9 cellular contexts compared by ENCODE assay signal in the genomic region with DNA sequence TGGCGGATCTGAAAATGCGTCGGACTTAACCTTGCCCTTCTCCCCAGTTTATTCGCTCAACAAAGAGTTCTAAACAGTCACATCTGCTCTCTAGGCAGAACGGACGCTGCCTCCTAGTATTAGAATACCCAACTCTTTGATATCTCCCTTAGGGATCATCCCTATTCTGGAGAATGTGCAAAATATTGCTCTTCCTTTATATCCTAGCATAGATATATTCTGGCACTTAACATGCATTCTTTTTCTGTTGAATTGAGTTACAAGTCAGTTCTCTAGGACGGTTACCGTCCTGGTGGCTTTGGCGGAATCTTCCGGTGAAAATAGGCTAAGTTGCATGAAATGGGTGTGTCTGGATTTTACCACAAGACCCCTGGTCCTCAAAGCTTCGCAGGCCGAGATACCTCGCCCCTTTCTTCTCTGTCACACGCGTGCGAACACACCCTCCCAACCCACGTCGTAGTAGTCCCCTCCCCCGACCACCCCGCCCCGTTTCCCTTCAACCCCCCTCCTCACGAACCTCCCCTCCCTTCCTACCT. TPM values are rescaled to one million over a fixed set of nuclear protein-coding genes. Genes with fewer than 3 reads are reported as not detected.
DNase-seq lines count a peak whose midpoint lies in the region; ATAC-seq and TF ChIP-seq lines count a peak whose summit lies in the region.
"Had no signal": no experiment of that assay in that cellular context is flagged by ENCODE, and none has a peak within 500 bp of the region (broad histone marks: within the 10 kb centered on the region; RNA-seq: fewer than 3 reads in every experiment).

No MANE protein-coding gene starts in this region.

- DNase-seq in DMS53 treated with DMSO at 0.1 percent for 48 hours (lab: John Stamatoyannopoulos, UW; ENCODE audit: unreplicated experiment) (peak; percentile 52), NCI-H2227 treated with DMSO at 0.1 percent for 48 hours (lab: John Stamatoyannopoulos, UW) (peak; percentile 71), epithelial cell of esophagus (ENCODE audit: low read depth) (no peak), prostate gland (ENCODE audit: low spot score) (no peak), kidney tubule cell (ENCODE audit: low spot score) (no peak)
- DNase-seq in natural killer cell treated with Interleukin-12 subunit alpha and Interleukin-12 subunit beta and Interleukin-15 and Interleukin-18, amount 100 ng/mL, for 72 hours (ENCODE audit: low spot score) = no peak
- DNase-seq: activated CD8-positive, alpha-beta memory T cell treated with anti-CD3 and anti-CD28 coated beads, Interleukin-2, amount 50 U/mL, for 4 hours had no signal

- intact Hi-C loops in prostate gland (cut with DNase I) = no loop called here

- TF ChIP-seq POLR2A in prostate gland (IDR thresholded peaks at IDR 0.05) = no peak

- peak overlapping the region in 1 of 2 donors; percentile 11 for H3K27ac ChIP-seq in prostate gland

- no peaks in the 10 kb centered on the region for H3K4me1 ChIP-seq in prostate gland (replicated peaks)

- ATAC-seq in HG02588 (IDR thresholded peaks at IDR 0.05; ENCODE audit: unreplicated experiment) (no peak), GM18498 (IDR thresholded peaks at IDR 0.05; ENCODE audit: unreplicated experiment) (no peak)
- ATAC-seq in natural killer cell treated with Interleukin-12 subunit alpha and Interleukin-12 subunit beta and Interleukin-15 and Interleukin-18, amount 100 ng/mL, for 72 hours = no peak

- H3K4me3 ChIP-seq in epithelial cell of esophagus (ENCODE audit: low read length) (peak overlapping the region; percentile 26), prostate gland (peak overlapping the region; percentile 32 to 42)

- no peaks in the 10 kb centered on the region for H3K27me3 ChIP-seq in prostate gland (replicated peaks; ENCODE audit: insufficient read depth)

- H3K4me1 Mint-ChIP-seq in natural killer cell treated with Interleukin-12 subunit alpha and Interleukin-12 subunit beta and Interleukin-15 and Interleukin-18, amount 100 ng/mL, for 72 hours (ENCODE audit: low read depth in 2 of 2) = peaks cover 4 to 6% of the 10 kb centered on the region in 2 donors

- H3K36me3 ChIP-seq in prostate gland = no peaks in the 10 kb centered on the region

- H3K27ac Mint-ChIP-seq in natural killer cell treated with Interleukin-12 subunit alpha and Interleukin-12 subunit beta and Interleukin-15 and Interleukin-18, amount 100 ng/mL, for 72 hours = no peak overlapping the region

- H3K9me3 Mint-ChIP-seq in natural killer cell treated with Interleukin-12 subunit alpha and Interleukin-12 subunit beta and Interleukin-15 and Interleukin-18, amount 100 ng/mL, for 72 hours = no peaks in the 10 kb centered on the region

- H3K27me3 Mint-ChIP-seq in natural killer cell treated with Interleukin-12 subunit alpha and Interleukin-12 subunit beta and Interleukin-15 and Interleukin-18, amount 100 ng/mL, for 72 hours = peaks cover 22 to 33% of the 10 kb centered on the region in 2 donors

- no peak overlapping the region for H3K4me3 Mint-ChIP-seq in natural killer cell treated with Interleukin-12 subunit alpha and Interleukin-12 subunit beta and Interleukin-15 and Interleukin-18, amount 100 ng/mL, for 72 hours

- no peak for TF ChIP-seq CTCF in epithelial cell of esophagus (IDR thresholded peaks at IDR 0.05; ENCODE audit: insufficient read depth, low read depth, low read length, missing control alignments)
- TF ChIP-seq CTCF in prostate gland (IDR thresholded peaks at IDR 0.05) = no peak

- H3K9me3 ChIP-seq in prostate gland = no peaks in the 10 kb centered on the region

- no peaks in the 10 kb centered on the region for H3K36me3 Mint-ChIP-seq in natural killer cell treated with Interleukin-12 subunit alpha and Interleukin-12 subunit beta and Interleukin-15 and Interleukin-18, amount 100 ng/mL, for 72 hours

- 9% methylated on average over 22 of the region's 22 CpGs for WGBS in prostate gland

RNA-seq across cellular contexts. Expression of a gene that starts 0.5 kb away (rescaled TPM):
- 1 to 10 TPM; 1.4 to 3.5 TPM for total RNA-seq in prostate gland
- 1 to 10 TPM; 1.6 to 10.0 TPM for total RNA-seq in natural killer cell treated with Interleukin-12 subunit alpha and Interleukin-12 subunit beta and Interleukin-15 and Interleukin-18, amount 100 ng/mL, for 72 hours

Comparison
In these comparisons a context has a peak if more than half of its experiments do, and no peak if none do; other contexts are left out.
1. DNase-seq: peak in DMS53 treated with DMSO at 0.1 percent for 48 hours (single experiment) and NCI-H2227 treated with DMSO at 0.1 percent for 48 hours (single experiment); none in epithelial cell of esophagus (single experiment), prostate gland (single experiment), natural killer cell treated with Interleukin-12 subunit alpha and Interleukin-12 subunit beta and Interleukin-15 and Interleukin-18, amount 100 ng/mL, for 72 hours (single experiment) and kidney tubule cell (single experiment).